1 cellular context compared by ENCODE assay signal in the genomic region with DNA sequence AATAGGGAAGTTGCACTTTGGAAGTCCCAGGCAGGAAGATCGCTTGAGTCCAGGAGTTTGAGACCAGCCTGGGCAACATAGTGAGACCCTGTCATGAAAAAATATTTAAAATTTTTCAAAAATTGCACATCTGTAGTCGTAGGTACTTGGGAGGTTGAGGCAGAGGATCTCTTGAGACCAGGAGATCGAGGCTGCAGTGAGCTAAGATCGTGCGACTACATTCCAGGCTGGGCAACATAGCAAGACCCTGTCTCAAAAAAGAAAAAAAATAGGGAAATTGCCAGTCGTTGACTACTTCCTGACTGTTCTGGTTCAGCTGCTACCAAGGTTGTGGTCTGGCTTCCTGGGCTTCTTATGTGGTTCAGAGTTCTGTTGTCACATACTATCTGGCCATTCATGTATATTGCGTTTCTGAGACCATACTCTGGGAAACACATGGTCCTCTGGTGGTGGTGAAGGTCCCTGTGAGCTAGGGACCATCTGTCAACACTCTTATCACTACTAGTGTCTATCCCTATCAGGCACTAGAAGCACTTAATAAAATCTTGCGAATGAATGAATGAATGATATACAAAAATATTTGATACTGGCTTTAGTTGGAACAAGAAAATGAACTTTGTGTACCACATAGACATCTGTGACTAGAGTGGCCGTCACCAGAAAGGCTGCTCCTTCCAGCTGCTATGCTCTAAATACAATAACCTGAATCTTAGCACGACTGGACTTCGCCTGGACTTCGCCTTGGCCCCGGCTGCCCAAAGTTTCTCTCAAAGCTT.
A peak's percentile ranks its signal among the peaks of the same experiment; 100 is the strongest.
TF ChIP-seq lines count a peak whose summit lies in the region.

No MANE protein-coding gene starts in this region.

TF ChIP-seq in HEK293, 187 proteins besides CTCF, POLR2A, EP300 and RAD21 (continued from another document):
- TF ChIP-seq ZNF24 (tag by site-specific recombination; IDR thresholded peaks at IDR 0.05) (0 out of 2 replicates have a peak, but pooled peaks have one; percentile 17), ZNF433 (tag by site-specific recombination; IDR thresholded peaks at IDR 0.05; ENCODE audit: low read depth) (no peak), ZNF629 (tag by site-specific recombination; IDR thresholded peaks at IDR 0.05) (no peak)
